Comparison of ENCODE assay signal across 22 cellular contexts in the genomic region with DNA sequence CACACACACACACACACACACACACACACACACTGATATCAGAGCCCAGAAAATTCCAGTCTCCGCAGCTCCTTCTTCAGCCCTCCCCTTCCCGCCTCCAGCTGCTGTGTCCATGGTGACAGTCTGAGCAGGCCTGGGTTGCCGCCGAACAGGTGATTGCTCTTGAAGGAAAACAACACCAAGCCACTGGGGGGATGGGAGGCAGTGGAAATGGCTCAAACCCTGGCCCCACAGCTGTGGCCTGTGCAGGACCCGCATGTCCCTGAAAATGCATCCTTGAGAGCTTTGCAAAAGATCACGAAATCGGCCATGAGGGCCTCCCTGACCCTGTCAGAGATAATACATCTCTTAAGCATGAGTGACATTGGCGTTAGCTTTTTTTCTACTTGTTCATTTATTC.
A peak's percentile ranks its signal among the peaks of the same experiment; 100 is the strongest.
DNase-seq lines count a peak whose midpoint lies in the region; ATAC-seq and TF ChIP-seq lines count a peak whose summit lies in the region.
"Had no signal": no experiment of that assay in that cellular context is flagged by ENCODE, and none has a peak within 500 bp of the region (broad histone marks: within the 10 kb centered on the region; RNA-seq: fewer than 3 reads in every experiment).

No MANE protein-coding gene starts in this region.

- no peak overlapping the region for H3K4me2 ChIP-seq in neural cell (ENCODE audit: low read length)
- H3K4me2 ChIP-seq: BLaER1 treated with 17β-estradiol and CSF1 and Interleukin-3, amounts not matched to agents 10 nM and 100 nM; GM23338 had no signal

- no peak for ATAC-seq in HG03432 (IDR thresholded peaks at IDR 0.05; ENCODE audit: unreplicated experiment)
- ATAC-seq: GM23338, PC-3, T-helper 17 cell had no signal

- H3K27ac ChIP-seq in neural cell (ENCODE audit: low read length), result peak overlapping the region; percentile 78
- H3K27ac ChIP-seq: BLaER1 treated with 17β-estradiol and CSF1 and Interleukin-3, amounts not matched to agents 10 nM and 100 nM; SK-N-MC had no signal

- no peak for TF ChIP-seq CTCF in neural cell (IDR thresholded peaks at IDR 0.05; ENCODE audit: poor library complexity, severe bottlenecking)

- no peak overlapping the region for H3K4me3 ChIP-seq in neural cell (ENCODE audit: low read length)
- H3K4me3 ChIP-seq: BLaER1 treated with 17β-estradiol and CSF1 and Interleukin-3, amounts not matched to agents 10 nM and 100 nM; GM23338; HAP-1; SK-N-MC had no signal

- no peaks in the 10 kb centered on the region for H3K27me3 ChIP-seq in neural cell (ENCODE audit: insufficient read depth, low read depth, low read length)
- H3K27me3 ChIP-seq: BLaER1 treated with 17β-estradiol and CSF1 and Interleukin-3, amounts not matched to agents 10 nM and 100 nM had no signal

- no peak overlapping the region for H2AFZ ChIP-seq in neural cell (ENCODE audit: low read depth, low read length)
- H2AFZ ChIP-seq: GM23338 had no signal

- no peaks in the 10 kb centered on the region for H3F3A ChIP-seq in neural cell (ENCODE audit: insufficient read depth, low read length, poor library complexity, severe bottlenecking)

- H3K9me2 ChIP-seq in neural cell (ENCODE audit: insufficient read depth, low read length), result no peaks in the 10 kb centered on the region

- peak overlapping the region; percentile 26 for H3K9ac ChIP-seq in neural cell (ENCODE audit: low read length)
- H3K9ac ChIP-seq: BLaER1 treated with 17β-estradiol and CSF1 and Interleukin-3, amounts not matched to agents 10 nM and 100 nM had no signal

- no peaks in the 10 kb centered on the region for H4K20me1 ChIP-seq in neural cell (ENCODE audit: insufficient read depth)
- H4K20me1 ChIP-seq: BLaER1 treated with 17β-estradiol and CSF1 and Interleukin-3, amounts not matched to agents 10 nM and 100 nM had no signal

- no peaks in the 10 kb centered on the region for H3K36me3 ChIP-seq in neural cell (ENCODE audit: insufficient read depth, low read length)
- H3K36me3 ChIP-seq: BLaER1 treated with 17β-estradiol and CSF1 and Interleukin-3, amounts not matched to agents 10 nM and 100 nM; HAP-1 had no signal

- H3K9me3 ChIP-seq in neural cell (ENCODE audit: low read length), result no peaks in the 10 kb centered on the region
- H3K9me3 ChIP-seq: BLaER1 treated with 17β-estradiol and CSF1 and Interleukin-3, amounts not matched to agents 10 nM and 100 nM; HAP-1 had no signal

- TF ChIP-seq EP300 in neural cell (conservative IDR thresholded peaks at IDR 0.05; ENCODE audit: poor library complexity, severe bottlenecking), result peak; percentile 48

- no peaks in the 10 kb centered on the region for H3K79me2 ChIP-seq in neural cell (replicated peaks; ENCODE audit: insufficient read depth, low read length)

- DNase-seq in NCI-H1105 treated with DMSO at 0.1 percent for 48 hours (lab: John Stamatoyannopoulos, UW) (peak; percentile 19), NCI-H1105 (lab: John Stamatoyannopoulos, UW) (no peak), DMS79 (lab: John Stamatoyannopoulos, UW) (peak; percentile 36), SK-N-DZ (ENCODE audit: low spot score) (peak; percentile 57), NCI-H226 (no peak)
- DNase-seq in stimulated activated CD8-positive, alpha-beta memory T cell treated with anti-CD3 and anti-CD28 coated beads, Interleukin-4, amount 100 ng/mL, for 48 hours, result no peak
- DNase-seq: 8988T; Caco-2; CD4-positive, alpha-beta memory T cell; NCI-H146; NCI-H2029; NCI-H510A; PC-3; Right ventricle myocardium superior; SW 1271; T-helper 17 cell had no signal

- TF ChIP-seq RAD21 in neural cell (conservative IDR thresholded peaks at IDR 0.05), result peak; percentile 39

TF ChIP-seq in neural cell, 6 proteins besides CTCF, POLR2A, EP300 and RAD21:
- TF ChIP-seq SMC3 (conservative IDR thresholded peaks at IDR 0.05; ENCODE audit: poor library complexity) (peak; percentile 37), POLR2AphosphoS5 (IDR thresholded peaks at IDR 0.05) (no peak)
- TF ChIP-seq, protein P1, sequence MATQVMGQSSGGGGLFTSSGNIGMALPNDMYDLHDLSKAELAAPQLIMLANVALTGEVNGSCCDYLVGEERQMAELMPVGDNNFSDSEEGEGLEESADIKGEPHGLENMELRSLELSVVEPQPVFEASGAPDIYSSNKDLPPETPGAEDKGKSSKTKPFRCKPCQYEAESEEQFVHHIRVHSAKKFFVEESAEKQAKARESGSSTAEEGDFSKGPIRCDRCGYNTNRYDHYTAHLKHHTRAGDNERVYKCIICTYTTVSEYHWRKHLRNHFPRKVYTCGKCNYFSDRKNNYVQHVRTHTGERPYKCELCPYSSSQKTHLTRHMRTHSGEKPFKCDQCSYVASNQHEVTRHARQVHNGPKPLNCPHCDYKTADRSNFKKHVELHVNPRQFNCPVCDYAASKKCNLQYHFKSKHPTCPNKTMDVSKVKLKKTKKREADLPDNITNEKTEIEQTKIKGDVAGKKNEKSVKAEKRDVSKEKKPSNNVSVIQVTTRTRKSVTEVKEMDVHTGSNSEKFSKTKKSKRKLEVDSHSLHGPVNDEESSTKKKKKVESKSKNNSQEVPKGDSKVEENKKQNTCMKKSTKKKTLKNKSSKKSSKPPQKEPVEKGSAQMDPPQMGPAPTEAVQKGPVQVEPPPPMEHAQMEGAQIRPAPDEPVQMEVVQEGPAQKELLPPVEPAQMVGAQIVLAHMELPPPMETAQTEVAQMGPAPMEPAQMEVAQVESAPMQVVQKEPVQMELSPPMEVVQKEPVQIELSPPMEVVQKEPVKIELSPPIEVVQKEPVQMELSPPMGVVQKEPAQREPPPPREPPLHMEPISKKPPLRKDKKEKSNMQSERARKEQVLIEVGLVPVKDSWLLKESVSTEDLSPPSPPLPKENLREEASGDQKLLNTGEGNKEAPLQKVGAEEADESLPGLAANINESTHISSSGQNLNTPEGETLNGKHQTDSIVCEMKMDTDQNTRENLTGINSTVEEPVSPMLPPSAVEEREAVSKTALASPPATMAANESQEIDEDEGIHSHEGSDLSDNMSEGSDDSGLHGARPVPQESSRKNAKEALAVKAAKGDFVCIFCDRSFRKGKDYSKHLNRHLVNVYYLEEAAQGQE (IDR thresholded peaks at IDR 0.05; ENCODE audit: borderline replicate concordance), result peak; percentile 45
TF ChIP-seq in neural cell: peak in this region for 2.

Comparison
In these comparisons a context has a peak if more than half of its experiments do, and no peak if none do; other contexts are left out.
1. DNase-seq: peak in NCI-H1105 treated with DMSO at 0.1 percent for 48 hours (single experiment), DMS79 (single experiment) and SK-N-DZ (single experiment); none in NCI-H1105 (single experiment), stimulated activated CD8-positive, alpha-beta memory T cell treated with anti-CD3 and anti-CD28 coated beads, Interleukin-4, amount 100 ng/mL, for 48 hours (single experiment) and NCI-H226 (single experiment).